ENCODE assay signal across 1 cellular context in the genomic region with DNA sequence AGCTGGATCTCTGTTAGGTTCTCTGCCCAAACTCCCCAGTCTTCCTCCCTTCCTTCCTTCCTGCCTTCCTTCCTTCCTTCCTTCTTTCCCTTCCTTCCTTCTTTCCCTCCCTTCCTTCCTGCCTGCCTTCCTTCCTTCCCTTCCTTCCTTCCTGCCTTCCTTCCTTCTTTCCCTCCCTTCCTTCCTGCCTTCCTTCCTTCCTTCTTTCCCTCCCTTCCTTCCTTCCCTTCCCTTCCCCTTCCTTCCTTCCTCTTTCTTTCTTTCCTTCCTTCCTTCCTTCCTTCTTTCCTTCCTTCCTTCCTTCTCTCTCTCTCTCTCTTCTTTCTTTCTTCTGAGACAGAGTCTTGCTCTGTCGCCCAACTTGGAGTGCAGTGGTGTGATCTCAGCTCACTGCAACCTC.
TF ChIP-seq lines count a peak whose summit lies in the region.

No MANE protein-coding gene starts in this region.

TF ChIP-seq in K562, 482 proteins besides CTCF, POLR2A, EP300 and RAD21 (continues in another document):
- TF ChIP-seq NONO (IDR thresholded peaks at IDR 0.05; ENCODE audit: low read depth in 2 of 2, low read length in 1 of 2) (no peak), IRF2 (CRISPR knock-in tag; IDR thresholded peaks at IDR 0.05) (no peak), NCOA1 (IDR thresholded peaks at IDR 0.05; ENCODE audit: low read depth) (no peak), TEAD1 (CRISPR knock-in tag; IDR thresholded peaks at IDR 0.05) (no peak), PCBP2 (IDR thresholded peaks at IDR 0.05; ENCODE audit: low read depth, low read length, poor library complexity, severe bottlenecking) (no peak), SREBF1 (IDR thresholded peaks at IDR 0.05; ENCODE audit: borderline replicate concordance, low read depth, low read length) (no peak), ZNF511 (CRISPR knock-in tag; IDR thresholded peaks at IDR 0.05) (no peak), FOXO4 (CRISPR knock-in tag; IDR thresholded peaks at IDR 0.05) (no peak), RBM34 (IDR thresholded peaks at IDR 0.05; ENCODE audit: borderline replicate concordance, insufficient read depth, low read length) (no peak), ZNF184 (CRISPR knock-in tag; IDR thresholded peaks at IDR 0.05) (no peak), PHB (CRISPR knock-in tag; IDR thresholded peaks at IDR 0.05) (no peak), THRB (CRISPR knock-in tag; conservative IDR thresholded peaks at IDR 0.05) (0 out of 2 replicates have a peak, but pooled peaks have one; percentile 40), HBP1 (CRISPR knock-in tag; IDR thresholded peaks at IDR 0.05) (peak; percentile 73; the same call in 1 of the 2 replicates), PHF21A (IDR thresholded peaks at IDR 0.05; ENCODE audit: borderline replicate concordance, low read depth) (no peak; the same call in 1 of the 2 replicates), GMEB1 (CRISPR knock-in tag; IDR thresholded peaks at IDR 0.05) (no peak), TEAD2 (tag; IDR thresholded peaks at IDR 0.05) (no peak), ZNF384 (IDR thresholded peaks at IDR 0.05; ENCODE audit: low read depth, low read length) (no peak), POLR2AphosphoS5 (IDR thresholded peaks at IDR 0.05; ENCODE audit: control insufficient read depth, insufficient read depth, low read depth, low read length) (no peak), FOXM1 (IDR thresholded peaks at IDR 0.05; ENCODE audit: low read depth) (no peak), FOXM1 (CRISPR knock-in tag; IDR thresholded peaks at IDR 0.05; ENCODE audit: low read depth) (no peak), SPI1 (IDR thresholded peaks at IDR 0.05; ENCODE audit: borderline replicate concordance, low read depth, low read length) (no peak), ZFX (CRISPR knock-in tag; IDR thresholded peaks at IDR 0.05) (no peak), THAP7 (CRISPR knock-in tag; IDR thresholded peaks at IDR 0.05) (no peak), ZNF512 (tag; IDR thresholded peaks at IDR 0.05) (peak; percentile 85), SAFB2 (IDR thresholded peaks at IDR 0.05; ENCODE audit: borderline replicate concordance, low read depth, low read length, severe bottlenecking) (no peak), ELF4 (CRISPR knock-in tag; IDR thresholded peaks at IDR 0.05) (peak; percentile 82; the same call in 1 of the 2 replicates), ATF1 (CRISPR knock-in tag; IDR thresholded peaks at IDR 0.05) (no peak), ATF1 (tag; IDR thresholded peaks at IDR 0.05) (no peak), MLLT1 (IDR thresholded peaks at IDR 0.05) (0 out of 4 replicates have a peak, but pooled peaks of 1 of the 2 experiments have one; percentile 18), MTA1 (IDR thresholded peaks at IDR 0.05; ENCODE audit: borderline replicate concordance) (peak; percentile 32; the same call in 1 of the 2 replicates)
- TF ChIP-seq, protein P1, sequence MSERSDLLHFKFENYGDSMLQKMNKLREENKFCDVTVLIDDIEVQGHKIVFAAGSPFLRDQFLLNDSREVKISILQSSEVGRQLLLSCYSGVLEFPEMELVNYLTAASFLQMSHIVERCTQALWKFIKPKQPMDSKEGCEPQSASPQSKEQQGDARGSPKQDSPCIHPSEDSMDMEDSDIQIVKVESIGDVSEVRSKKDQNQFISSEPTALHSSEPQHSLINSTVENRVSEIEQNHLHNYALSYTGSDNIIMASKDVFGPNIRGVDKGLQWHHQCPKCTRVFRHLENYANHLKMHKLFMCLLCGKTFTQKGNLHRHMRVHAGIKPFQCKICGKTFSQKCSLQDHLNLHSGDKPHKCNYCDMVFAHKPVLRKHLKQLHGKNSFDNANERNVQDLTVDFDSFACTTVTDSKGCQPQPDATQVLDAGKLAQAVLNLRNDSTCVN (CRISPR knock-in tag; IDR thresholded peaks at IDR 0.05) = 0 out of 2 replicates have a peak, but pooled peaks have one; percentile 48
- TF ChIP-seq, protein P2, sequence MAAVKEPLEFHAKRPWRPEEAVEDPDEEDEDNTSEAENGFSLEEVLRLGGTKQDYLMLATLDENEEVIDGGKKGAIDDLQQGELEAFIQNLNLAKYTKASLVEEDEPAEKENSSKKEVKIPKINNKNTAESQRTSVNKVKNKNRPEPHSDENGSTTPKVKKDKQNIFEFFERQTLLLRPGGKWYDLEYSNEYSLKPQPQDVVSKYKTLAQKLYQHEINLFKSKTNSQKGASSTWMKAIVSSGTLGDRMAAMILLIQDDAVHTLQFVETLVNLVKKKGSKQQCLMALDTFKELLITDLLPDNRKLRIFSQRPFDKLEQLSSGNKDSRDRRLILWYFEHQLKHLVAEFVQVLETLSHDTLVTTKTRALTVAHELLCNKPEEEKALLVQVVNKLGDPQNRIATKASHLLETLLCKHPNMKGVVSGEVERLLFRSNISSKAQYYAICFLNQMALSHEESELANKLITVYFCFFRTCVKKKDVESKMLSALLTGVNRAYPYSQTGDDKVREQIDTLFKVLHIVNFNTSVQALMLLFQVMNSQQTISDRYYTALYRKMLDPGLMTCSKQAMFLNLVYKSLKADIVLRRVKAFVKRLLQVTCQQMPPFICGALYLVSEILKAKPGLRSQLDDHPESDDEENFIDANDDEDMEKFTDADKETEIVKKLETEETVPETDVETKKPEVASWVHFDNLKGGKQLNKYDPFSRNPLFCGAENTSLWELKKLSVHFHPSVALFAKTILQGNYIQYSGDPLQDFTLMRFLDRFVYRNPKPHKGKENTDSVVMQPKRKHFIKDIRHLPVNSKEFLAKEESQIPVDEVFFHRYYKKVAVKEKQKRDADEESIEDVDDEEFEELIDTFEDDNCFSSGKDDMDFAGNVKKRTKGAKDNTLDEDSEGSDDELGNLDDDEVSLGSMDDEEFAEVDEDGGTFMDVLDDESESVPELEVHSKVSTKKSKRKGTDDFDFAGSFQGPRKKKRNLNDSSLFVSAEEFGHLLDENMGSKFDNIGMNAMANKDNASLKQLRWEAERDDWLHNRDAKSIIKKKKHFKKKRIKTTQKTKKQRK (IDR thresholded peaks at IDR 0.05; ENCODE audit: borderline replicate concordance, low read depth, low read length) = no peak
- TF ChIP-seq, protein P3, sequence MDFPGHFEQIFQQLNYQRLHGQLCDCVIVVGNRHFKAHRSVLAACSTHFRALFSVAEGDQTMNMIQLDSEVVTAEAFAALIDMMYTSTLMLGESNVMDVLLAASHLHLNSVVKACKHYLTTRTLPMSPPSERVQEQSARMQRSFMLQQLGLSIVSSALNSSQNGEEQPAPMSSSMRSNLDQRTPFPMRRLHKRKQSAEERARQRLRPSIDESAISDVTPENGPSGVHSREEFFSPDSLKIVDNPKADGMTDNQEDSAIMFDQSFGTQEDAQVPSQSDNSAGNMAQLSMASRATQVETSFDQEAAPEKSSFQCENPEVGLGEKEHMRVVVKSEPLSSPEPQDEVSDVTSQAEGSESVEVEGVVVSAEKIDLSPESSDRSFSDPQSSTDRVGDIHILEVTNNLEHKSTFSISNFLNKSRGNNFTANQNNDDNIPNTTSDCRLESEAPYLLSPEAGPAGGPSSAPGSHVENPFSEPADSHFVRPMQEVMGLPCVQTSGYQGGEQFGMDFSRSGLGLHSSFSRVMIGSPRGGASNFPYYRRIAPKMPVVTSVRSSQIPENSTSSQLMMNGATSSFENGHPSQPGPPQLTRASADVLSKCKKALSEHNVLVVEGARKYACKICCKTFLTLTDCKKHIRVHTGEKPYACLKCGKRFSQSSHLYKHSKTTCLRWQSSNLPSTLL (IDR thresholded peaks at IDR 0.05) = 0 out of 2 replicates have a peak, but pooled peaks have one; percentile 24
- TF ChIP-seq, protein P4, sequence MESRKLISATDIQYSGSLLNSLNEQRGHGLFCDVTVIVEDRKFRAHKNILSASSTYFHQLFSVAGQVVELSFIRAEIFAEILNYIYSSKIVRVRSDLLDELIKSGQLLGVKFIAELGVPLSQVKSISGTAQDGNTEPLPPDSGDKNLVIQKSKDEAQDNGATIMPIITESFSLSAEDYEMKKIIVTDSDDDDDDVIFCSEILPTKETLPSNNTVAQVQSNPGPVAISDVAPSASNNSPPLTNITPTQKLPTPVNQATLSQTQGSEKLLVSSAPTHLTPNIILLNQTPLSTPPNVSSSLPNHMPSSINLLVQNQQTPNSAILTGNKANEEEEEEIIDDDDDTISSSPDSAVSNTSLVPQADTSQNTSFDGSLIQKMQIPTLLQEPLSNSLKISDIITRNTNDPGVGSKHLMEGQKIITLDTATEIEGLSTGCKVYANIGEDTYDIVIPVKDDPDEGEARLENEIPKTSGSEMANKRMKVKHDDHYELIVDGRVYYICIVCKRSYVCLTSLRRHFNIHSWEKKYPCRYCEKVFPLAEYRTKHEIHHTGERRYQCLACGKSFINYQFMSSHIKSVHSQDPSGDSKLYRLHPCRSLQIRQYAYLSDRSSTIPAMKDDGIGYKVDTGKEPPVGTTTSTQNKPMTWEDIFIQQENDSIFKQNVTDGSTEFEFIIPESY (CRISPR knock-in tag; IDR thresholded peaks at IDR 0.05) = no peak
